In genomic region chr9:4792572-4793411, GRCh38 we compare ENCODE assay signal across 1 cellular context.
A peak's percentile ranks its signal among the peaks of the same experiment; 100 is the strongest.
TF ChIP-seq lines count a peak whose summit lies in the region.

Gene RCL1 (plus strand): TSS chr9:4792944. CDS start chr9:4793092, 148 bp downstream.

TF ChIP-seq in HepG2, 621 proteins besides CTCF, POLR2A, EP300 and RAD21 (continued from another document and continues in another):
- TF ChIP-seq ARID3A (IDR thresholded peaks at IDR 0.05; ENCODE audit: low read depth, low read length) (no peak), ZNF891 (CRISPR knock-in tag; IDR thresholded peaks at IDR 0.05) (peak; percentile 55; the same call in 1 of the 2 replicates), ZNF580 (CRISPR knock-in tag; IDR thresholded peaks at IDR 0.05; ENCODE audit: borderline replicate concordance, low read depth) (peak; percentile 0; the same call in 1 of the 2 replicates), ZNF773 (CRISPR knock-in tag; IDR thresholded peaks at IDR 0.05; ENCODE audit: borderline replicate concordance) (no peak), STAT5B (CRISPR knock-in tag; IDR thresholded peaks at IDR 0.05) (no peak), FOXM1 (CRISPR knock-in tag; IDR thresholded peaks at IDR 0.05) (peak; percentile 33; the same call in 1 of the 2 replicates), ZBTB4 (CRISPR knock-in tag; IDR thresholded peaks at IDR 0.05; ENCODE audit: borderline replicate concordance) (no peak), HMG20B (CRISPR knock-in tag; conservative IDR thresholded peaks at IDR 0.05) (no peak), BHLHE40 (IDR thresholded peaks at IDR 0.05; ENCODE audit: low read length) (peak; percentile 18; the same call in 1 of the 2 replicates), ZNF557 (CRISPR knock-in tag; IDR thresholded peaks at IDR 0.05) (no peak), ZNF468 (CRISPR knock-in tag; IDR thresholded peaks at IDR 0.05) (peak; percentile 85; the same call in 1 of the 2 replicates), ZNF550 (CRISPR knock-in tag; IDR thresholded peaks at IDR 0.05; ENCODE audit: borderline replicate concordance) (no peak), ZNF713 (CRISPR knock-in tag; IDR thresholded peaks at IDR 0.05) (no peak), EHMT2 (IDR thresholded peaks at IDR 0.05; ENCODE audit: borderline replicate concordance, low read depth, low read length) (no peak), ZBTB33 (CRISPR knock-in tag; IDR thresholded peaks at IDR 0.05) (no peak), ZNF800 (CRISPR knock-in tag; IDR thresholded peaks at IDR 0.05) (peak; percentile 66; the same call in 1 of the 2 replicates), ZNF234 (CRISPR knock-in tag; conservative IDR thresholded peaks at IDR 0.05) (no peak), SP5 (CRISPR knock-in tag; IDR thresholded peaks at IDR 0.05; ENCODE audit: borderline replicate concordance, low read depth) (peak; percentile 52; the same call in 1 of the 2 replicates), ZNF780A (CRISPR knock-in tag; IDR thresholded peaks at IDR 0.05) (no peak), ZNF790 (CRISPR knock-in tag; IDR thresholded peaks at IDR 0.05; ENCODE audit: borderline replicate concordance) (0 out of 2 replicates have a peak, but pooled peaks have one; percentile 48), FOXA1 (IDR thresholded peaks at IDR 0.05) (no peak), FOXA1 (CRISPR knock-in tag; IDR thresholded peaks at IDR 0.05) (no peak), ZSCAN22 (CRISPR knock-in tag; IDR thresholded peaks at IDR 0.05) (peak; percentile 100), ZNF44 (CRISPR knock-in tag; IDR thresholded peaks at IDR 0.05) (no peak), ZNF563 (CRISPR knock-in tag; IDR thresholded peaks at IDR 0.05) (peak; percentile 47; the same call in 1 of the 2 replicates), ETV5 (CRISPR knock-in tag; IDR thresholded peaks at IDR 0.05; ENCODE audit: borderline replicate concordance) (no peak), RARG (CRISPR knock-in tag; IDR thresholded peaks at IDR 0.05; ENCODE audit: low read depth) (no peak), RELA (CRISPR knock-in tag; IDR thresholded peaks at IDR 0.05) (peak; percentile 23; the same call in 1 of the 2 replicates), CBX1 (IDR thresholded peaks at IDR 0.05; ENCODE audit: low read depth) (no peak), RNF2 (conservative IDR thresholded peaks at IDR 0.05; ENCODE audit: low read depth) (0 out of 2 replicates have a peak, but pooled peaks have one; percentile 56), ZBTB40 (IDR thresholded peaks at IDR 0.05) (no peak), ZBTB40 (CRISPR knock-in tag; IDR thresholded peaks at IDR 0.05) (0 out of 2 replicates have a peak, but pooled peaks have one; percentile 25), U2AF1 (optimal IDR thresholded peaks at IDR 0.05; ENCODE audit: low read depth, low read length) (peak; percentile 40), RXRB (CRISPR knock-in tag; IDR thresholded peaks at IDR 0.05; ENCODE audit: borderline replicate concordance) (no peak), PBX3 (CRISPR knock-in tag; IDR thresholded peaks at IDR 0.05; ENCODE audit: borderline replicate concordance) (no peak), ZNF564 (CRISPR knock-in tag; IDR thresholded peaks at IDR 0.05) (no peak), MIER2 (CRISPR knock-in tag; IDR thresholded peaks at IDR 0.05) (no peak), ZNF331 (CRISPR knock-in tag; IDR thresholded peaks at IDR 0.05) (peak; percentile 29; the same call in 1 of the 2 replicates), HNF4G (IDR thresholded peaks at IDR 0.05; ENCODE audit: borderline replicate concordance, low read depth, low read length) (no peak), HNF4G (CRISPR knock-in tag; IDR thresholded peaks at IDR 0.05; ENCODE audit: borderline replicate concordance, low read depth) (no peak), TP53 (CRISPR knock-in tag; conservative IDR thresholded peaks at IDR 0.05) (no peak), IRX3 (CRISPR knock-in tag; IDR thresholded peaks at IDR 0.05; ENCODE audit: borderline replicate concordance, low read depth) (peak; percentile 26; the same call in 1 of the 2 replicates), ZNF597 (CRISPR knock-in tag; IDR thresholded peaks at IDR 0.05) (no peak), RFXAP (CRISPR knock-in tag; IDR thresholded peaks at IDR 0.05; ENCODE audit: borderline replicate concordance) (peak; percentile 100)
